ENCODE assay signal across 24 cellular contexts in genomic region chr5:9626955-9627354, GRCh38. TPM values are rescaled to one million over a fixed set of nuclear protein-coding genes. Genes with fewer than 3 reads are reported as not detected.
"Had no signal": no experiment of that assay in that cellular context is flagged by ENCODE, and none has a peak within 500 bp of the region (broad histone marks: within the 10 kb centered on the region; RNA-seq: fewer than 3 reads in every experiment).

No MANE protein-coding gene starts in this region.

- H3K27ac ChIP-seq: HL-60, KMS-11, SJSA1 had no signal

- H3K9ac ChIP-seq: KMS-11 had no signal

- DNase-seq: Kasumi-1, MV-4-11, NCI-H1048, NCI-H1105, NCI-H1417, NCI-H1436 treated with DMSO at 0.1 percent for 48 hours, NCI-H1694, NCI-H187 treated with DMSO at 0.1 percent for 48 hours, NCI-H2029 treated with DMSO at 0.1 percent for 48 hours, NCI-H2171, NCI-H226, NCI-H446, NCI-H510A, NCI-H524 treated with DMSO at 0.1 percent for 48 hours, NCI-H774, Right ventricle myocardium superior, RPMI8226, SIG-M5 had no signal

- H3K9me3 ChIP-seq: SJSA1 had no signal

- ATAC-seq: K562 had no signal

- H3K36me3 ChIP-seq: SJSA1 had no signal

- H3K4me2 ChIP-seq: KMS-11 had no signal

- H3K4me3 ChIP-seq: K562, SJSA1 had no signal

- H3K27me3 ChIP-seq: SJSA1 had no signal

RNA-seq across cellular contexts. Expression of gene TAS2R1, which starts 3.2 kb away (rescaled TPM):
- total RNA-seq: K562, M059J, Right ventricle myocardium superior, SJSA1 had no signal
- polyA plus RNA-seq: IgD-negative memory B cell, K562 had no signal
